In genomic region chr12:100675432-100675831, GRCh38 we compare ENCODE assay signal across 10 cellular contexts.
A peak's percentile ranks its signal among the peaks of the same experiment; 100 is the strongest.
DNase-seq lines count a peak whose midpoint lies in the region; ATAC-seq and TF ChIP-seq lines count a peak whose summit lies in the region.
"Had no signal": no experiment of that assay in that cellular context is flagged by ENCODE, and none has a peak within 500 bp of the region (broad histone marks: within the 10 kb centered on the region; RNA-seq: fewer than 3 reads in every experiment).

No MANE protein-coding gene starts in this region.

- peak overlapping the region; percentile 35 to 59; a peak in 3 of 4 replicates for H3K27ac ChIP-seq in SK-N-SH (ENCODE audit: low read depth in 2 of 2, low read length in 1 of 2)
- H3K27ac ChIP-seq: dorsolateral prefrontal cortex had no signal

- H3K4me3 Mint-ChIP-seq in activated CD4-positive, alpha-beta T cell treated with anti-CD3 and anti-CD28 coated beads, Interleukin-2, amount 10 ng/mL, durations not matched to agents 7 days and 5 days: no peak overlapping the region

- no peaks in the 10 kb centered on the region for H3K9me3 Mint-ChIP-seq in activated CD4-positive, alpha-beta T cell treated with anti-CD3 and anti-CD28 coated beads, Interleukin-2, amount 10 ng/mL, durations not matched to agents 7 days and 5 days

- H3K79me2 ChIP-seq in SK-N-SH (ENCODE audit: insufficient read depth): no peaks in the 10 kb centered on the region

- peaks cover 4% of the 10 kb centered on the region for H3F3A ChIP-seq in SK-N-SH (replicated peaks; ENCODE audit: insufficient read depth)

- H3K27me3 ChIP-seq in BE2C (no peaks in the 10 kb centered on the region), SK-N-SH (ENCODE audit: insufficient read depth) (no peaks in the 10 kb centered on the region)

- ATAC-seq in GM21529 (IDR thresholded peaks at IDR 0.05; ENCODE audit: unreplicated experiment) (no peak), GM19397 (IDR thresholded peaks at IDR 0.05; ENCODE audit: unreplicated experiment) (no peak)

- CTCF ChIA-PET in SK-N-SH (lab: Yijun Ruan, JAX): no interaction called here
- CTCF ChIA-PET in activated CD4-positive, alpha-beta T cell treated with anti-CD3 and anti-CD28 coated beads, Interleukin-2, amount 10 ng/mL, durations not matched to agents 7 days and 5 days (lab: Charles Lee): no interaction called here

- H3K9me3 ChIP-seq in BE2C (no peaks in the 10 kb centered on the region), SK-N-SH (no peaks in the 10 kb centered on the region)

- 14% methylated on average over 4 of the region's 4 CpGs for WGBS in SK-N-SH (ENCODE audit: low lambda C conversion rate)

- no peaks in the 10 kb centered on the region for H3K9me2 ChIP-seq in SK-N-SH

- no peaks in the 10 kb centered on the region for H4K20me1 ChIP-seq in SK-N-SH (ENCODE audit: insufficient read depth)

- H3K4me1 ChIP-seq in BE2C (peaks cover 11% of the 10 kb centered on the region; the same call in 1 of the 2 replicates), SK-N-SH (ENCODE audit: control insufficient read depth in 1 of 2, insufficient read depth in 2 of 2, low read depth in 1 of 2, low read length in 1 of 2) (no peaks in the 10 kb centered on the region; a peak in 1 of 4 replicates)

- DNase-seq in BE2C (peak; percentile 82), NAMALWA (ENCODE audit: low spot score) (peak; percentile 8), SK-N-SH (peak; percentile 40), hepatic stellate cell (ENCODE audit: low spot score) (peak; percentile 22)
- no peak for DNase-seq in stimulated activated CD4-positive, alpha-beta T cell treated with anti-CD3 and anti-CD28 coated beads, Interleukin-1b, Interleukin-23, amount 100 ng/mL, for 48 hours
- no peak for DNase-seq in activated CD4-positive, alpha-beta T cell treated with anti-CD3 and anti-CD28 coated beads, Interleukin-2, amount 10 ng/mL, durations not matched to agents 7 days and 5 days
- DNase-seq: Karpas-422 had no signal

- no peaks in the 10 kb centered on the region for H3K27me3 Mint-ChIP-seq in activated CD4-positive, alpha-beta T cell treated with anti-CD3 and anti-CD28 coated beads, Interleukin-2, amount 10 ng/mL, durations not matched to agents 7 days and 5 days

- H3K36me3 ChIP-seq in BE2C: no peaks in the 10 kb centered on the region
- no peaks in the 10 kb centered on the region for H3K36me3 ChIP-seq in SK-N-SH (replicated peaks in 1 of 2; ENCODE audit: control insufficient read depth in 1 of 2, insufficient read depth in 2 of 2, low read length in 1 of 2)

- H3K4me1 Mint-ChIP-seq in activated CD4-positive, alpha-beta T cell treated with anti-CD3 and anti-CD28 coated beads, Interleukin-2, amount 10 ng/mL, durations not matched to agents 7 days and 5 days: no peaks in the 10 kb centered on the region

- no peaks in the 10 kb centered on the region for H3K36me3 Mint-ChIP-seq in activated CD4-positive, alpha-beta T cell treated with anti-CD3 and anti-CD28 coated beads, Interleukin-2, amount 10 ng/mL, durations not matched to agents 7 days and 5 days (ENCODE audit: low read depth)

- POLR2A ChIA-PET in SK-N-SH (lab: Yijun Ruan, JAX): no interaction called here
- POLR2A ChIA-PET in activated CD4-positive, alpha-beta T cell treated with anti-CD3 and anti-CD28 coated beads, Interleukin-2, amount 10 ng/mL, durations not matched to agents 7 days and 5 days (lab: Charles Lee): no interaction called here

- H3K4me2 ChIP-seq in SK-N-SH: peak overlapping the region; percentile 10; the same call in 1 of the 2 replicates

- no peak overlapping the region for H3K4me3 ChIP-seq in BE2C (ENCODE audit: low read depth, low read length)
- H3K4me3 ChIP-seq in SK-N-SH (ENCODE audit: low read depth in 2 of 2, low read length in 1 of 2): no peak overlapping the region
- H3K4me3 ChIP-seq: dorsolateral prefrontal cortex had no signal

- peak overlapping the region; percentile 69; the same call in 1 of the 2 replicates for H2AFZ ChIP-seq in SK-N-SH (ENCODE audit: low read depth)

- no peak for TF ChIP-seq RAD21 in SK-N-SH (IDR thresholded peaks at IDR 0.05; ENCODE audit: low read length)

- peak in 1 of 2 experiments; percentile 35; a peak in 1 of 4 replicates for TF ChIP-seq EP300 in SK-N-SH (IDR thresholded peaks at IDR 0.05; ENCODE audit: borderline replicate concordance in 1 of 2, low read depth in 1 of 2, low read length in 1 of 2)

- H3K27ac Mint-ChIP-seq in activated CD4-positive, alpha-beta T cell treated with anti-CD3 and anti-CD28 coated beads, Interleukin-2, amount 10 ng/mL, durations not matched to agents 7 days and 5 days: no peak overlapping the region

- TF ChIP-seq CTCF in BE2C (IDR thresholded peaks at IDR 0.05; ENCODE audit: low read depth, low read length) (no peak), SK-N-SH (IDR thresholded peaks at IDR 0.05) (no peak)

- no peak overlapping the region for H3K9ac ChIP-seq in SK-N-SH

TF ChIP-seq in SK-N-SH, 30 proteins besides CTCF, POLR2A, EP300 and RAD21:
- TF ChIP-seq JUND (IDR thresholded peaks at IDR 0.05): peak; percentile 52; the same call in 1 of the 2 replicates
- TF ChIP-seq POLR2AphosphoS5 (IDR thresholded peaks at IDR 0.05; ENCODE audit: low read depth, low read length): no peak
- peak; percentile 65 for TF ChIP-seq PBX3 (IDR thresholded peaks at IDR 0.05)
- no peak for TF ChIP-seq CHD2 (IDR thresholded peaks at IDR 0.05; ENCODE audit: low read length, partially characterized antibody)
- TF ChIP-seq EZH2phosphoT487 (IDR thresholded peaks at IDR 0.05; ENCODE audit: borderline replicate concordance, low read depth): no peak
- TF ChIP-seq TEAD4 (IDR thresholded peaks at IDR 0.05; ENCODE audit: borderline replicate concordance, insufficient read depth): no peak
- no peak for TF ChIP-seq RXRA (IDR thresholded peaks at IDR 0.05; ENCODE audit: borderline replicate concordance, low read depth)
- TF ChIP-seq TCF12 (IDR thresholded peaks at IDR 0.05): peak; percentile 66
- TF ChIP-seq USF1 (IDR thresholded peaks at IDR 0.05; ENCODE audit: borderline replicate concordance, low read depth): no peak
- no peak; the same call in 1 of the 2 replicates for TF ChIP-seq RCOR1 (IDR thresholded peaks at IDR 0.05; ENCODE audit: low read length)
- TF ChIP-seq NFIC (IDR thresholded peaks at IDR 0.05; ENCODE audit: borderline replicate concordance): peak; percentile 79
- TF ChIP-seq IRF3 (IDR thresholded peaks at IDR 0.05; ENCODE audit: low read depth, low read length): no peak
- no peak for TF ChIP-seq ZBTB33 (IDR thresholded peaks at IDR 0.05; ENCODE audit: borderline replicate concordance, low read depth)

Comparison
In these comparisons a context has a peak if more than half of its experiments do, and no peak if none do; other contexts are left out.
1. DNase-seq: peak in BE2C (single experiment), NAMALWA (single experiment), SK-N-SH (single experiment) and hepatic stellate cell (single experiment); none in stimulated activated CD4-positive, alpha-beta T cell treated with anti-CD3 and anti-CD28 coated beads, Interleukin-1b, Interleukin-23, amount 100 ng/mL, for 48 hours (single experiment) and activated CD4-positive, alpha-beta T cell treated with anti-CD3 and anti-CD28 coated beads, Interleukin-2, amount 10 ng/mL, durations not matched to agents 7 days and 5 days (single experiment).